Comparison of ENCODE assay signal across 8 cellular contexts in the genomic region with DNA sequence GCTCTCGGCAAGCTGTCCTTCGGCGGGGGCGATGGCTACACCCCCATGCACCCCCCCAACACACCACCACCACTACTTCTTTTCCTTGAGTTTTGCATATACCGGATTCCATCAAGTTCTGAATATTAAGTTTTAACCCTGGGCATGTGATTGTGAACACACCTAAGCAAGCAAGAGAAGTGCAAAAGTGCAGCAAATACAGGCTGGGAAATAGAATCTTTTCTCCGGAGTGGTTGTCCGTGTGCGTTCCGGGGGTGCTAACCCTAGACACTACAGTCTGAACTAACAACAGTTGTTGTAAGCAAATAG. TPM values are rescaled to one million over a fixed set of nuclear protein-coding genes. Genes with fewer than 3 reads are reported as not detected.
DNase-seq lines count a peak whose midpoint lies in the region; ATAC-seq and TF ChIP-seq lines count a peak whose summit lies in the region.

No MANE protein-coding gene starts in this region.

- peak overlapping the region; percentile 69 for H3K4me3 Mint-ChIP-seq in activated naive CD8-positive, alpha-beta T cell treated with anti-CD3 and anti-CD28 coated beads, Interleukin-2, amount 50 U/mL, for 24 hours

- no peaks in the 10 kb centered on the region for H3K9me3 ChIP-seq in subcutaneous abdominal adipose tissue (ENCODE audit: control insufficient read depth in 5 of 5, low read length in 5 of 5)

- H3K36me3 ChIP-seq in kidney epithelial cell (ENCODE audit: control insufficient read depth, insufficient read depth, low read length) (no peaks in the 10 kb centered on the region), subcutaneous abdominal adipose tissue (ENCODE audit: control insufficient read depth in 5 of 5, insufficient read depth in 5 of 5, low read length in 5 of 5) (no peaks in the 10 kb centered on the region)

- H3K4me1 ChIP-seq in subcutaneous abdominal adipose tissue (ENCODE audit: control insufficient read depth in 5 of 5, insufficient read depth in 5 of 5, low read length in 5 of 5) = peaks cover 0 to 33% (median 22%) of the 10 kb centered on the region in 5 donors

- TF ChIP-seq CTCF in kidney epithelial cell (IDR thresholded peaks at IDR 0.05; ENCODE audit: insufficient read depth, low read length, poor library complexity, severe bottlenecking) = no peak

- H3K4me3 ChIP-seq in kidney epithelial cell (ENCODE audit: low read depth, low read length) = peak overlapping the region; percentile 91
- H3K4me3 ChIP-seq in subcutaneous abdominal adipose tissue (ENCODE audit: low read depth in 1 of 5, low read length in 5 of 5) = peak overlapping the region; percentile 66 to 78 (median 76)

- peaks cover 57% of the 10 kb centered on the region for H3K27me3 Mint-ChIP-seq in activated naive CD8-positive, alpha-beta T cell treated with anti-CD3 and anti-CD28 coated beads, Interleukin-2, amount 50 U/mL, for 24 hours

- H3K9ac ChIP-seq in subcutaneous abdominal adipose tissue (ENCODE audit: low read length in 5 of 5) = peak overlapping the region in 3 of 5 donors; percentile 26 to 71 (median 68)

- H3K36me3 Mint-ChIP-seq in activated naive CD8-positive, alpha-beta T cell treated with anti-CD3 and anti-CD28 coated beads, Interleukin-2, amount 50 U/mL, for 24 hours (ENCODE audit: low read depth) = no peaks in the 10 kb centered on the region

- H3K27me3 ChIP-seq in kidney epithelial cell (ENCODE audit: control insufficient read depth, insufficient read depth, low read length) (no peaks in the 10 kb centered on the region), subcutaneous abdominal adipose tissue (ENCODE audit: control insufficient read depth in 5 of 5, insufficient read depth in 4 of 5, low read length in 5 of 5) (peaks cover 0 to 2% (median 0%) of the 10 kb centered on the region in 5 donors)

- H3K9me3 Mint-ChIP-seq in activated naive CD8-positive, alpha-beta T cell treated with anti-CD3 and anti-CD28 coated beads, Interleukin-2, amount 50 U/mL, for 24 hours = no peaks in the 10 kb centered on the region

- H3K27ac Mint-ChIP-seq in activated naive CD8-positive, alpha-beta T cell treated with anti-CD3 and anti-CD28 coated beads, Interleukin-2, amount 50 U/mL, for 24 hours = no peak overlapping the region

- H3K4me1 Mint-ChIP-seq in activated naive CD8-positive, alpha-beta T cell treated with anti-CD3 and anti-CD28 coated beads, Interleukin-2, amount 50 U/mL, for 24 hours = peaks cover 49% of the 10 kb centered on the region

- no peak overlapping the region for H3K27ac ChIP-seq in subcutaneous abdominal adipose tissue (ENCODE audit: low read depth, low read length)

- DNase-seq in NCI-H526 (lab: John Stamatoyannopoulos, UW) = peak; percentile 41 to 44
- no peak for DNase-seq in NCI-H526 treated with DMSO at 0.1 percent for 48 hours (lab: John Stamatoyannopoulos, UW)
- DNase-seq in activated naive CD8-positive, alpha-beta T cell treated with anti-CD3 and anti-CD28 coated beads, Interleukin-2, amount 50 U/mL, for 24 hours = no peak
- no peak for DNase-seq in kidney epithelial cell (ENCODE audit: low read depth)
- no peak for DNase-seq in stimulated activated CD4-positive, alpha-beta T cell treated with anti-CD3 and anti-CD28 coated beads, Interleukin-2, amount 100 ng/mL, for 48 hours
- no peak for DNase-seq in GDM1 (lab: John Stamatoyannopoulos, UW)

- no peak for ATAC-seq in activated naive CD8-positive, alpha-beta T cell treated with anti-CD3 and anti-CD28 coated beads, Interleukin-2, amount 50 U/mL, for 24 hours
- no peak for ATAC-seq in GM19023 (IDR thresholded peaks at IDR 0.05; ENCODE audit: unreplicated experiment)

RNA-seq across cellular contexts. Expression of gene PRSS23, which starts 0.6 kb away (rescaled TPM):
- total RNA-seq in kidney epithelial cell = 38.5 and 56.6 TPM in 2 replicates

Comparison
In these comparisons a context has a peak if more than half of its experiments do, and no peak if none do; other contexts are left out.
1. DNase-seq: peak in NCI-H526 (2 of 2); none in NCI-H526 treated with DMSO at 0.1 percent for 48 hours (single experiment), activated naive CD8-positive, alpha-beta T cell treated with anti-CD3 and anti-CD28 coated beads, Interleukin-2, amount 50 U/mL, for 24 hours (single experiment), kidney epithelial cell (single experiment), stimulated activated CD4-positive, alpha-beta T cell treated with anti-CD3 and anti-CD28 coated beads, Interleukin-2, amount 100 ng/mL, for 48 hours (0 of 2) and GDM1 (single experiment).